In the genomic region with DNA sequence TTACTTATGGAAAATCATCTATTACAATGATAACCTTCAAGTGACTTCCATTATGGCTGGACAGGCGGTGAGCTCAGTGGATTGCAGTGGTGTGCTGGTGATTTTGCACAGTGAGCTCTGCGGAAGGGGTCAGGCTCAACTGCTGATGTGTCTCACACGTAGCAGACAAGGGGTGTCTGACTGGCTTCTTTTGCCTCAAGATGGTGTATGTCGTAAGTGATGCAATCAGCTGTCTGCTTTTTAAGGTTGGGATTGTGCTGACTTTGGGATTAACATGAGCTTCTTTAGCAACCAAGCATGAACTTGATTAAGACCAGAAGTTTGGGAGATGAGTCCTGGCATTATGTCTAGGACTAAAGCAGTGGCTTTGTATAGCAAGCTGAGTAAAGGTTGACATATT, we compare ENCODE assay signal across 22 cellular contexts. TPM values are rescaled to one million over a fixed set of nuclear protein-coding genes. Genes with fewer than 3 reads are reported as not detected.
DNase-seq lines count a peak whose midpoint lies in the region; TF ChIP-seq lines count a peak whose summit lies in the region.
"Had no signal": no experiment of that assay in that cellular context is flagged by ENCODE, and none has a peak within 500 bp of the region (broad histone marks: within the 10 kb centered on the region; RNA-seq: fewer than 3 reads in every experiment).

No MANE protein-coding gene starts in this region.

- H3K27me3 ChIP-seq in esophagus muscularis mucosa = no peaks in the 10 kb centered on the region
- H3K27me3 ChIP-seq: adrenal gland, ovary had no signal

- peaks cover 5% of the 10 kb centered on the region for H3K36me3 Mint-ChIP-seq in mesothelial cell of epicardium
- H3K36me3 Mint-ChIP-seq: natural killer cell had no signal

- no peak for TF ChIP-seq EP300 in esophagus muscularis mucosa (IDR thresholded peaks at IDR 0.05)

- BruUV-seq in OCI-LY7 (replicated peaks; lab: Mats Ljungman, UMichigan) = TSS peak; percentile 48

- no peaks in the 10 kb centered on the region for H3K27me3 Mint-ChIP-seq in mesothelial cell of epicardium (ENCODE audit: low read depth)
- H3K27me3 Mint-ChIP-seq: CD4-positive, alpha-beta T cell had no signal

- CTCF ChIA-PET in OCI-LY7 (lab: Charles Lee; ENCODE audit: unreplicated experiment) = no interaction called here

- peaks cover 97% of the 10 kb centered on the region for H3K36me3 ChIP-seq in OCI-LY7 (ENCODE audit: insufficient read depth, low read length)
- H3K36me3 ChIP-seq in esophagus muscularis mucosa = peaks cover 0 to 26% (median 15%) of the 10 kb centered on the region in 4 donors
- H3K36me3 ChIP-seq: adrenal gland, ovary had no signal

- no peak overlapping the region for H3K4me3 Mint-ChIP-seq in mesothelial cell of epicardium
- H3K4me3 Mint-ChIP-seq: CD4-positive, alpha-beta T cell; natural killer cell had no signal

- POLR2A ChIA-PET in OCI-LY7 (lab: Charles Lee) = interaction anchor here (0.7 kb wide), 1 partner anchor 500 kb away, joined by 3 read pairs; no protein-coding TSS in a partner anchor

- no peaks in the 10 kb centered on the region for H3K79me2 ChIP-seq in OCI-LY7 (ENCODE audit: insufficient read depth, low read depth, low read length)

- H3K9me3 Mint-ChIP-seq in mesothelial cell of epicardium = no peaks in the 10 kb centered on the region
- H3K9me3 Mint-ChIP-seq: CD4-positive, alpha-beta T cell; natural killer cell had no signal

- H2AFZ ChIP-seq in OCI-LY7 (ENCODE audit: low read length) = no peak overlapping the region

- 95% methylated on average over 4 of the region's 4 CpGs for WGBS in esophagus muscularis mucosa

- H3K4me1 ChIP-seq in OCI-LY7 (ENCODE audit: insufficient read depth, low read length, poor library complexity, severe bottlenecking) (no peaks in the 10 kb centered on the region), esophagus muscularis mucosa (peaks cover 0 to 90% (median 71%) of the 10 kb centered on the region in 4 donors)
- H3K4me1 ChIP-seq: adrenal gland had no signal

- H3K27ac Mint-ChIP-seq in mesothelial cell of epicardium = peak overlapping the region; percentile 57
- H3K27ac Mint-ChIP-seq: CD4-positive, alpha-beta T cell; natural killer cell had no signal

- H3K27ac ChIP-seq in OCI-LY7 (ENCODE audit: low read depth, low read length, poor library complexity, severe bottlenecking) = no peak overlapping the region
- H3K27ac ChIP-seq in esophagus muscularis mucosa (replicated peaks in 1 of 4) = peak overlapping the region in 3 of 4 donors; percentile 83 to 87 (median 85)
- no peak overlapping the region for H3K27ac ChIP-seq in substantia nigra (ENCODE audit: low read depth, low read length, poor library complexity, severe bottlenecking)
- H3K27ac ChIP-seq: HL-60, RWPE1 had no signal

- peak; percentile 68 for DNase-seq in AG09319 (ENCODE audit: extremely low read depth, low read depth)
- DNase-seq in OCI-LY7 (ENCODE audit: low spot score) = no peak
- no peak for DNase-seq in esophagus muscularis mucosa (ENCODE audit: extremely low spot score)
- no peak for DNase-seq in mesothelial cell of epicardium (ENCODE audit: low spot score in 2 of 2, unreplicated experiment in 2 of 2)
- DNase-seq in effector CD8-positive, alpha-beta T cell (lab: John Stamatoyannopoulos, UW) = no peak
- DNase-seq in CD1c-positive myeloid dendritic cell (ENCODE audit: extremely low spot score) = no peak
- no peak for DNase-seq in substantia nigra (lab: John Stamatoyannopoulos, UW)
- no peak for DNase-seq in head of caudate nucleus
- DNase-seq: activated gamma-delta T cell treated with Interleukin-2 at 50 U/mL for 16 hours; activated T-cell treated with anti-CD3 and anti-CD28 coated beads for 4 hours; CD4-positive, alpha-beta T cell; dermis blood vessel endothelial cell; DMS 273 treated with DMSO at 0.1 percent for 48 hours; left cardiac atrium; natural killer cell; NCI-H510A; right cardiac atrium; SK-N-SH had no signal

- no peak overlapping the region for H3K4me3 ChIP-seq in OCI-LY7 (ENCODE audit: low read depth, low read length, poor library complexity, severe bottlenecking)
- H3K4me3 ChIP-seq in esophagus muscularis mucosa = no peak overlapping the region
- H3K4me3 ChIP-seq: adrenal gland, ovary had no signal

- H3K4me2 ChIP-seq in OCI-LY7 (ENCODE audit: low read length) = no peak overlapping the region
- H3K4me2 ChIP-seq: SK-N-SH had no signal

- intact Hi-C loops in OCI-LY7 (cut with micrococcal nuclease; ENCODE audit: unreplicated experiment) (no loop called here), esophagus muscularis mucosa (cut with DNase I) (no loop called here), head of caudate nucleus (cut with DNase I) (no loop called here)

- TF ChIP-seq CTCF in AG09319 (IDR thresholded peaks at IDR 0.05; ENCODE audit: low read depth, low read length) (no peak), OCI-LY7 (conservative IDR thresholded peaks at IDR 0.05; ENCODE audit: low read length) (no peak), esophagus muscularis mucosa (IDR thresholded peaks at IDR 0.05) (no peak), mesothelial cell of epicardium (IDR thresholded peaks at IDR 0.05; ENCODE audit: unreplicated experiment) (no peak)

- H3K9me2 ChIP-seq in OCI-LY7 (ENCODE audit: insufficient read depth, low read length) = no peaks in the 10 kb centered on the region
- H3K9me2 ChIP-seq: SK-N-SH had no signal

- TF ChIP-seq POLR2A in esophagus muscularis mucosa (IDR thresholded peaks at IDR 0.05; ENCODE audit: low read depth) = no peak

- no peaks in the 10 kb centered on the region for H4K20me1 ChIP-seq in OCI-LY7 (ENCODE audit: insufficient read depth, low read length)

- no peaks in the 10 kb centered on the region for H3K9me3 ChIP-seq in OCI-LY7 (ENCODE audit: low read length)
- no peaks in the 10 kb centered on the region for H3K9me3 ChIP-seq in esophagus muscularis mucosa
- H3K9me3 ChIP-seq: adrenal gland, ovary, SK-N-SH had no signal

- peaks cover 14% of the 10 kb centered on the region for H3K4me1 Mint-ChIP-seq in mesothelial cell of epicardium

RNA-seq across cellular contexts. Expression of gene POLD3, which starts 49.5 kb away (rescaled TPM):
- 38.8 and 43.0 TPM in 2 replicates for total RNA-seq in OCI-LY7 (2014; rRNA removed; shearing (Covaris generic))
- total RNA-seq in OCI-LY7 (2022) (39.3 and 40.7 TPM in 2 replicates), esophagus muscularis mucosa (10 to 100 TPM in 1 of 4 donors, 1 to 10 TPM in 3; 9.1 to 13.6 (median 9.2) TPM), mesothelial cell of epicardium (21.7 to 24.9 TPM (median 23.8 TPM) in 3 replicates)

Comparison
In these comparisons a context has a peak if more than half of its experiments do, and no peak if none do; other contexts are left out.
1. H3K27ac ChIP-seq: peak in esophagus muscularis mucosa (3 of 4); none in OCI-LY7 (single experiment) and substantia nigra (single experiment).